8 cellular contexts compared by ENCODE assay signal in genomic region chr3:49939858-49940666, GRCh38. TPM values are rescaled to one million over a fixed set of nuclear protein-coding genes. Genes with fewer than 3 reads are reported as not detected.
DNase-seq lines count a peak whose midpoint lies in the region; ATAC-seq, FAIRE-seq and TF ChIP-seq lines count a peak whose summit lies in the region.

TSS of gene RBM6 (plus strand) at chr3:49940150. CDS start at chr3:49962642, 22,492 bp downstream.

- in situ Hi-C loops in transverse colon (cut with MboI; ENCODE audit: low pct_ligation_motif_present in 1 of 4, low pct_unique_long_range_greater_than_20kb in 1 of 4, low sequenced_read_pairs in 3 of 4), result no loop called here

- H3K36me3 Mint-ChIP-seq in T-cell, result peaks cover 7% of the 10 kb centered on the region

- peaks cover 15% of the 10 kb centered on the region for H3K79me2 ChIP-seq in trophoblast cell (ENCODE audit: control insufficient read depth, insufficient read depth, low read length, poor library complexity)

- H2AK5ac ChIP-seq in trophoblast cell (ENCODE audit: low read length), result no peak within 1 kb of the TSS

- peak within 1 kb of the TSS; percentile 63 for H2BK120ac ChIP-seq in trophoblast cell (ENCODE audit: insufficient read depth, low read length, poor library complexity)

- 0% methylated on average over 67 to 74 of the region's 74 CpGs for WGBS in adipose tissue, 3 donors
- no CpG with 5 or more reads among the region's 74 CpGs for WGBS in trophoblast cell (ENCODE audit: extremely low coverage, insufficient coverage, insufficient read length)
- 0 to 1% methylated on average over 1 to 63 of the region's 74 CpGs for WGBS in transverse colon (ENCODE audit: low coverage in 1 of 2), 2 donors

- ATAC-seq in HG02840 (IDR thresholded peaks at IDR 0.05; ENCODE audit: low FRiP score, unreplicated experiment) (peak; percentile 84), T-cell (replicated peaks in 1 of 4) (peak; percentile 96 to 98 (median 98))

- peak within 1 kb of the TSS; percentile 73 for H3K14ac ChIP-seq in trophoblast cell (ENCODE audit: low read length)

- H3K4me2 ChIP-seq in trophoblast cell (ENCODE audit: low read length), result peak within 1 kb of the TSS; percentile 65

- H3K79me1 ChIP-seq in trophoblast cell (ENCODE audit: low read length), result peaks cover 7% of the 10 kb centered on the region

- peak within 1 kb of the TSS; percentile 89 for H4K8ac ChIP-seq in trophoblast cell (ENCODE audit: low read depth, low read length)

- peak within 1 kb of the TSS; percentile 95 to 99 (median 98) for H3K4me3 Mint-ChIP-seq in T-cell

- H3K9me3 ChIP-seq in trophoblast cell (ENCODE audit: insufficient read depth, low read depth, low read length) (no peaks in the 10 kb centered on the region), transverse colon (no peaks in the 10 kb centered on the region)

- H3K4me3 ChIP-seq in trophoblast cell (ENCODE audit: low read depth, low read length) (peak within 1 kb of the TSS; percentile 88), transverse colon (peak within 1 kb of the TSS; percentile 67 to 93 (median 82))

- peak within 1 kb of the TSS; percentile 95 for H3K4ac ChIP-seq in trophoblast cell (ENCODE audit: low read depth, low read length)

- no peaks in the 10 kb centered on the region for H3K27me3 Mint-ChIP-seq in T-cell

- no peak for TF ChIP-seq EP300 in transverse colon (IDR thresholded peaks at IDR 0.05; ENCODE audit: low read depth)

- TF ChIP-seq POLR2A in GM12891 (IDR thresholded peaks at IDR 0.05; ENCODE audit: low read depth, low read length), result peak; percentile 91
- peak; percentile 93 for TF ChIP-seq POLR2A in transverse colon (IDR thresholded peaks at IDR 0.05)

- peak within 1 kb of the TSS; percentile 95 for H3K9ac ChIP-seq in trophoblast cell (ENCODE audit: low read length)

- H3K4me1 Mint-ChIP-seq in T-cell, result peaks cover 28 to 38% (median 36%) of the 10 kb centered on the region in 3 donors

- POLR2A ChIA-PET in T-cell (lab: Charles Lee), result interaction anchor here (0.6 to 1.2 kb wide), 5 partner anchors 10 to 1560 kb away, joined by 4 to 7 read pairs (median 4); partner anchors contain the start of gene MON1A (in 2 of the 2)

- H2BK12ac ChIP-seq in trophoblast cell (ENCODE audit: low read length), result peak within 1 kb of the TSS; percentile 21

- peak; percentile 96 for FAIRE-seq in GM12891 (lab: Jason Lieb, UNC)

- peak within 1 kb of the TSS; percentile 84 for H4K91ac ChIP-seq in trophoblast cell (ENCODE audit: low read depth, low read length)

- DNase-seq in GM12891 (ENCODE audit: insufficient read length, low spot score), result peak; percentile 96
- peak; percentile 63 for DNase-seq in NCI-H1436 treated with DMSO at 0.1 percent for 48 hours (lab: John Stamatoyannopoulos, UW)
- DNase-seq in T-cell, result peak; percentile 85 to 97 (median 92)
- peak; percentile 99 for DNase-seq in cardiac septum (ENCODE audit: low spot score)
- peak; percentile 94 to 97 for DNase-seq in trophoblast cell
- DNase-seq in transverse colon, result peak; percentile 98

- no peak within 1 kb of the TSS for H3K23ac ChIP-seq in trophoblast cell (ENCODE audit: low read length)

- intact Hi-C loops in cardiac septum (cut with DNase I) (loop anchor here (1.0 to 10.0 kb wide), 2 partner anchors 11 to 145 kb away; partner anchors contain the start of genes MON1A and RBM5), transverse colon (cut with DNase I; ENCODE audit: low total_unique reads) (no loop called here)

- H3K4me1 ChIP-seq in trophoblast cell (ENCODE audit: control insufficient read depth in 1 of 2, insufficient read depth in 2 of 2, low read length in 2 of 2) (peaks cover 0 to 5% of the 10 kb centered on the region in 2 experiments), transverse colon (peaks cover 9 to 29% (median 14%) of the 10 kb centered on the region in 4 donors)

- peak within 1 kb of the TSS; percentile 44 for H2BK5ac ChIP-seq in trophoblast cell (ENCODE audit: low read depth, low read length, poor library complexity)

- peak within 1 kb of the TSS; percentile 94 to 97 for H3K27ac Mint-ChIP-seq in T-cell

- H2AFZ ChIP-seq in trophoblast cell (ENCODE audit: insufficient read depth, low read length, poor library complexity), result peak within 1 kb of the TSS; percentile 89

- H3K27me3 ChIP-seq in trophoblast cell (ENCODE audit: insufficient read depth, low read length), result no peaks in the 10 kb centered on the region
- H3K27me3 ChIP-seq in transverse colon, result no peaks in the 10 kb centered on the region

- peak within 1 kb of the TSS; percentile 76 for H4K12ac ChIP-seq in trophoblast cell (ENCODE audit: low read depth, low read length)

- peak within 1 kb of the TSS; percentile 64 for H3K18ac ChIP-seq in trophoblast cell (ENCODE audit: low read length)

- H3K36me3 ChIP-seq in trophoblast cell (ENCODE audit: control insufficient read depth in 1 of 2, insufficient read depth in 2 of 2, low read length in 2 of 2) (no peaks in the 10 kb centered on the region), transverse colon (no peaks in the 10 kb centered on the region)

- TF ChIP-seq CTCF in transverse colon (IDR thresholded peaks at IDR 0.05), result peak in 2 of 5 experiments; percentile 7 to 28

- H3K9me3 Mint-ChIP-seq in T-cell, result no peaks in the 10 kb centered on the region

- CTCF ChIA-PET in T-cell (lab: Charles Lee), result interaction anchor here in 1 of 2 donors (0.6 to 1.5 kb wide), 2 partner anchors 10 to 397 kb away, joined by 6 to 7 read pairs; partner anchors contain the start of gene MON1A

- H3K27ac ChIP-seq in adipose tissue (ENCODE audit: low read depth, low read length) (peak within 1 kb of the TSS; percentile 85), trophoblast cell (ENCODE audit: low read depth, low read length) (peak within 1 kb of the TSS; percentile 90), transverse colon (peak within 1 kb of the TSS; percentile 96 to 99 (median 97))

TF ChIP-seq in GM12891, 5 proteins besides CTCF, POLR2A, EP300 and RAD21:
- TF ChIP-seq POU2F2 (IDR thresholded peaks at IDR 0.05; ENCODE audit: low read depth, low read length), result peak; percentile 34; the same call in 1 of the 2 replicates
- TF ChIP-seq SPI1 (IDR thresholded peaks at IDR 0.05; ENCODE audit: low read depth, low read length), result peak; percentile 36
- peak; percentile 84 for TF ChIP-seq PAX5 (IDR thresholded peaks at IDR 0.05; ENCODE audit: insufficient read depth, low read length, severe bottlenecking)
- peak; percentile 43; the same call in 1 of the 2 replicates for TF ChIP-seq TAF1 (IDR thresholded peaks at IDR 0.05; ENCODE audit: low read depth, low read length)
- peak; percentile 96 for TF ChIP-seq POLR2AphosphoS5 (IDR thresholded peaks at IDR 0.05; ENCODE audit: low read depth, low read length)

RNA-seq across cellular contexts. Expression of gene RBM6, which starts in this region (rescaled TPM):
- polyA plus RNA-seq in GM12891 (2012; ENCODE audit: low read depth, missing spikeins), result 55.3 TPM
- total RNA-seq in T-cell (100 to 1,000 TPM; 127 to 149 (median 140) TPM), cardiac septum (37.9 TPM), transverse colon (100 to 1,000 TPM in 3 of 4 donors, 10 to 100 TPM in 1; 89.7 to 256 (median 152) TPM)
- polyA plus RNA-seq in adipose tissue, result 100 to 1,000 TPM in 1 of 3 donors, 10 to 100 TPM in 2; 39.5 to 161 (median 54.7) TPM
- 52.8 and 55.6 TPM in 2 replicates for polyA plus RNA-seq in trophoblast cell (2013)

Comparison
In these comparisons a context has a peak if more than half of its experiments do, and no peak if none do; other contexts are left out.
1. Peak in every context shown above with its lines: DNase-seq, ATAC-seq, H3K4me3 ChIP-seq and H3K27ac ChIP-seq.